17 cellular contexts compared by ENCODE assay signal in the genomic region with DNA sequence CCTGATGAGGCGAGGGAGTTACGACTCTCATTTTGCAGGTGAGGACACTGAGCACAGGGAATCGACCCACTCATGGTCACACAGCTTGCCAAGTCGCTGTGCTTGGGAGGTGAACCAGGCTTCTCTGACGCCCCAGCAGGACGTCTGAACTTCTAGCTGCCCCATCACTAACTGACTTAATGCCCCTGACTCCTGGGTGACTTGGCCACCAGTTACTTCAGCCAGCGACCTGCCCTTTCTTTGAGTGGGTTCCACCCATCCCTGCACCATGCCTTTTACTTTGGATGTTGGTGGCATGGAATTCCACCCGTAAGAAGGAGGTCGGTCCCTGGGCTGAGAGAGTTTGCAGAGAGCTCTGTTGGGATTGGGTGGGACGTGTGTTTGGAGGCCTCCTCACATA. TPM values are rescaled to one million over a fixed set of nuclear protein-coding genes. Genes with fewer than 3 reads are reported as not detected.
A peak's percentile ranks its signal among the peaks of the same experiment; 100 is the strongest.
DNase-seq lines count a peak whose midpoint lies in the region; ATAC-seq and TF ChIP-seq lines count a peak whose summit lies in the region.
"Had no signal": no experiment of that assay in that cellular context is flagged by ENCODE, and none has a peak within 500 bp of the region (broad histone marks: within the 10 kb centered on the region; RNA-seq: fewer than 3 reads in every experiment).

No MANE protein-coding gene starts in this region.

- H3K9me2 ChIP-seq in hepatocyte (replicated peaks; ENCODE audit: insufficient read depth), result no peaks in the 10 kb centered on the region

- ATAC-seq in HG02885 (IDR thresholded peaks at IDR 0.05; ENCODE audit: poor library complexity, unreplicated experiment), result no peak
- ATAC-seq in HG03135 (IDR thresholded peaks at IDR 0.05; ENCODE audit: unreplicated experiment), result no peak
- ATAC-seq in HG03025 (IDR thresholded peaks at IDR 0.05; ENCODE audit: low FRiP score, unreplicated experiment), result no peak
- ATAC-seq: activated CD4-positive, CD25-positive, alpha-beta regulatory T cell treated with anti-CD3 and anti-CD28 coated beads, Interleukin-2, amount 50 U/mL, for 24 hours had no signal

- no peak overlapping the region for H3K27ac ChIP-seq in BLaER1
- H3K27ac ChIP-seq in SJSA1, result peak overlapping the region; percentile 22; the same call in 1 of the 2 replicates
- peak overlapping the region; percentile 95 for H3K27ac ChIP-seq in hepatocyte
- H3K27ac ChIP-seq in rectal smooth muscle tissue (ENCODE audit: low read depth, low read length), result peak overlapping the region; percentile 77
- H3K27ac ChIP-seq: HL-60 had no signal

- H3K79me2 ChIP-seq in hepatocyte, result peaks cover 81% of the 10 kb centered on the region

- no peak for TF ChIP-seq CTCF in hepatocyte (IDR thresholded peaks at IDR 0.05; ENCODE audit: poor library complexity)

- DNase-seq in SJSA1 (ENCODE audit: low read depth in 1 of 2, low spot score in 2 of 2) (no peak), hepatocyte (ENCODE audit: low spot score) (no peak), HAP-1 (ENCODE audit: low spot score in 2 of 2) (no peak)
- DNase-seq: activated CD8-positive, alpha-beta memory T cell treated with anti-CD3 and anti-CD28 coated beads, Interleukin-2, amount 50 U/mL, for 4 hours; activated naive CD4-positive, alpha-beta T cell treated with anti-CD3 and anti-CD28 coated beads, Interleukin-2, amount 10 ng/mL, durations not matched to agents 7 days and 5 days; DMS53; H7; NCI-H526; T-helper 1 cell had no signal

- in situ Hi-C loops in HAP-1 (cut with MboI; ENCODE audit: low sequenced_read_pairs), result no loop called here

- H3K36me3 ChIP-seq in BLaER1 (no peaks in the 10 kb centered on the region), SJSA1 (peaks cover 29% of the 10 kb centered on the region), hepatocyte (replicated peaks; ENCODE audit: insufficient read depth, low read depth) (no peaks in the 10 kb centered on the region), rectal smooth muscle tissue (ENCODE audit: control insufficient read depth, insufficient read depth, low read length) (no peaks in the 10 kb centered on the region), HAP-1 (replicated peaks) (no peaks in the 10 kb centered on the region)
- H3K36me3 ChIP-seq: Peyer's patch had no signal

- peak overlapping the region; percentile 53 for H3K4me2 ChIP-seq in BLaER1
- peak overlapping the region; percentile 36 for H3K4me2 ChIP-seq in hepatocyte

- 83% methylated on average over 10 of the region's 10 CpGs for WGBS in hepatocyte (ENCODE audit: low lambda C conversion rate, missing lambda C conversion rate)

- H4K20me1 ChIP-seq in BLaER1 (peaks cover 62% of the 10 kb centered on the region), hepatocyte (ENCODE audit: insufficient read depth, poor library complexity, severe bottlenecking) (peaks cover 6% of the 10 kb centered on the region)

- H3K4me1 ChIP-seq in BLaER1, result peaks cover 24% of the 10 kb centered on the region
- peaks cover 97% of the 10 kb centered on the region for H3K4me1 ChIP-seq in SJSA1 (replicated peaks)
- peaks cover 90% of the 10 kb centered on the region for H3K4me1 ChIP-seq in hepatocyte (ENCODE audit: insufficient read depth)
- H3K4me1 ChIP-seq in rectal smooth muscle tissue (ENCODE audit: control insufficient read depth, insufficient read depth, low read length), result peaks cover 62% of the 10 kb centered on the region
- H3K4me1 ChIP-seq in HAP-1, result no peaks in the 10 kb centered on the region

- H3K9ac ChIP-seq in BLaER1 (no peak overlapping the region), rectal smooth muscle tissue (ENCODE audit: low read length) (peak overlapping the region; percentile 8)

- H3K9me3 ChIP-seq in BLaER1 (no peaks in the 10 kb centered on the region), SJSA1 (replicated peaks) (no peaks in the 10 kb centered on the region), hepatocyte (ENCODE audit: low read depth) (no peaks in the 10 kb centered on the region), HAP-1 (no peaks in the 10 kb centered on the region)
- H3K9me3 ChIP-seq: Peyer's patch had no signal

- no peak overlapping the region for H2AFZ ChIP-seq in hepatocyte

- no peaks in the 10 kb centered on the region for H3K27me3 ChIP-seq in BLaER1
- H3K27me3 ChIP-seq in SJSA1 (replicated peaks), result no peaks in the 10 kb centered on the region
- no peaks in the 10 kb centered on the region for H3K27me3 ChIP-seq in hepatocyte
- no peaks in the 10 kb centered on the region for H3K27me3 ChIP-seq in rectal smooth muscle tissue (ENCODE audit: control insufficient read depth, insufficient read depth, low read length)
- no peaks in the 10 kb centered on the region for H3K27me3 ChIP-seq in HAP-1 (ENCODE audit: low read depth)
- H3K27me3 ChIP-seq: Peyer's patch had no signal

- H3K4me3 ChIP-seq in BLaER1 (no peak overlapping the region), SJSA1 (no peak overlapping the region), hepatocyte (no peak overlapping the region), rectal smooth muscle tissue (ENCODE audit: low read length) (no peak overlapping the region), HAP-1 (no peak overlapping the region)
- H3K4me3 ChIP-seq: Peyer's patch had no signal

RNA-seq across cellular contexts. Expression of gene FLNB, which starts 54.8 kb away (rescaled TPM):
- total RNA-seq in SJSA1 (2014; rRNA removed; shearing (Covaris generic)), result 130 and 207 TPM in 2 replicates
- total RNA-seq in hepatocyte, result 136 and 172 TPM in 2 replicates
- polyA plus RNA-seq in hepatocyte, result 69.4 and 74.2 TPM in 2 replicates
